In the genomic region with DNA sequence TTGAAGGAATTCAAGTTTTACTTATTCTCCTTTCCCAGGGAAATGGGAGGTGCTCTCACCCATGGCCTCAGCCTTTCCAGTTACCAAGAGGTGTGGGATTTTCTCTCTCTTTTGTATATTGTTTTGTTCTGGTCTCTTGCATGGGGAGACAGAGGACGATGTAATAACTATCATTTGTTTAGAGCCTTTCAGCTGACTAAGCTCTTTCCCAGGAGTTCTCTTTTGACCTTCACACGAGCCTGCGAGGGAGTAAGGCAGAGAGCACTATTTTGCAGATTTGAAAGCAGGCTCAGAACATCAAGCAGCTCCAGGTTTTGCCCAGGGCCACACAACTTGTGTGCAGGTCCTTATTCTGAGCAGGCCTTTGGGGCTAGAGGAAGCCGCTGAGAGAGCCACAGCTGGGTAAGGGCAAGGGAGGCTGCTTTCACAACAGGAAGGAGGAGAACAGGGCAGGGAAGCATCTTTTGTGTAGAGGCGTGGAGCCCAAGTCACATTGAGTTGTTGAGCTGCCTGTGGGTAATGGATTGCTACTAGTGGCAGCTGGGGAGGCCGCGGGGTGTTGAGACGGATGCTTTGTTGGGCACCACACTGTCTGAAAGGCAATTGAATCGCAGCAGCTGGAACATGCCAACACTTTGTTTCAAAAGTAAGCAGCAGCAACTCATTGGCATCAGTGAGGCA, we compare ENCODE assay signal across 22 cellular contexts.
DNase-seq lines count a peak whose midpoint lies in the region; ATAC-seq and TF ChIP-seq lines count a peak whose summit lies in the region.
"Had no signal": no experiment of that assay in that cellular context is flagged by ENCODE, and none has a peak within 500 bp of the region (broad histone marks: within the 10 kb centered on the region; RNA-seq: fewer than 3 reads in every experiment).

No MANE protein-coding gene starts in this region.

- H3K27me3 ChIP-seq in BLaER1 (no peaks in the 10 kb centered on the region), neural progenitor cell (peaks cover 5% of the 10 kb centered on the region), Karpas-422 (ENCODE audit: low read length) (no peaks in the 10 kb centered on the region)

- H3K9ac ChIP-seq in BLaER1, result no peak overlapping the region
- no peak overlapping the region for H3K9ac ChIP-seq in neural progenitor cell
- no peak overlapping the region for H3K9ac ChIP-seq in Karpas-422 (ENCODE audit: low read length)

- H3K9me3 ChIP-seq in BLaER1, result peaks cover 19% of the 10 kb centered on the region
- no peaks in the 10 kb centered on the region for H3K9me3 ChIP-seq in neural progenitor cell (ENCODE audit: low read depth)
- H3K9me3 ChIP-seq in Karpas-422 (ENCODE audit: low read length), result no peaks in the 10 kb centered on the region; the same call in 1 of the 2 replicates
- H3K9me3 ChIP-seq: prostate gland, SJCRH30 had no signal

- H3K9me3 Mint-ChIP-seq in neural progenitor cell, result peaks cover 7% of the 10 kb centered on the region
- H3K9me3 Mint-ChIP-seq: activated T-cell treated with anti-CD3 and anti-CD28 coated beads, Interleukin-2, amount 50 U/mL, for 24 hours had no signal

- H3F3A ChIP-seq in neural progenitor cell (ENCODE audit: low read depth), result peaks cover 35% of the 10 kb centered on the region

- H3K27ac Mint-ChIP-seq in neural progenitor cell, result peak overlapping the region; percentile 62
- H3K27ac Mint-ChIP-seq: activated T-cell treated with anti-CD3 and anti-CD28 coated beads, Interleukin-2, amount 50 U/mL, for 24 hours; T-cell had no signal

- peak overlapping the region; percentile 63 for H3K27ac ChIP-seq in BLaER1
- no peak overlapping the region for H3K27ac ChIP-seq in neural progenitor cell
- H3K27ac ChIP-seq in Karpas-422 (ENCODE audit: low read length), result no peak overlapping the region
- H3K27ac ChIP-seq: prostate gland, SJCRH30 had no signal

- H3K4me3 ChIP-seq in BLaER1 (no peak overlapping the region), neural progenitor cell (no peak overlapping the region), Karpas-422 (ENCODE audit: low read length) (no peak overlapping the region)
- H3K4me3 ChIP-seq: prostate gland, SJCRH30 had no signal

- DNase-seq in ELF-1 (ENCODE audit: low read depth, low spot score), result peak; percentile 31
- peak; percentile 91 for DNase-seq in NCI-H69 (lab: John Stamatoyannopoulos, UW)
- peak; percentile 20 for DNase-seq in neural progenitor cell (ENCODE audit: low spot score)
- no peak for DNase-seq in Karpas-422
- no peak for DNase-seq in stimulated activated naive CD8-positive, alpha-beta T cell treated with anti-CD3 and anti-CD28 coated beads, Interleukin-15, Interleukin-2, amounts not matched to agents 100 U/mL and 50 U/mL, for 24 hours
- DNase-seq: activated CD4-positive, alpha-beta T cell treated with anti-CD3 and anti-CD28 coated beads for 1 hour; activated naive CD4-positive, alpha-beta T cell treated with Interleukin-2 at 50 U/mL for 16 hours; activated T-cell treated with anti-CD3 and anti-CD28 coated beads, Interleukin-2, amount 50 U/mL, for 24 hours; amniotic stem cell; CD4-positive, alpha-beta memory T cell; head of caudate nucleus; naive B cell; NCI-H1105 treated with DMSO at 0.1 percent for 48 hours; NCI-H2171 treated with DMSO at 0.1 percent for 48 hours; NCI-H82; SJCRH30; T-cell had no signal

- H3K36me3 ChIP-seq in BLaER1 (peaks cover 7% of the 10 kb centered on the region; the same call in 1 of the 2 replicates), neural progenitor cell (no peaks in the 10 kb centered on the region), Karpas-422 (ENCODE audit: insufficient read depth, low read length) (peaks cover 12% of the 10 kb centered on the region; the same call in 1 of the 2 replicates)
- H3K36me3 ChIP-seq: prostate gland, SJCRH30 had no signal

- H3K4me1 Mint-ChIP-seq in neural progenitor cell, result peaks cover 50% of the 10 kb centered on the region

- no peaks in the 10 kb centered on the region for H3K79me2 ChIP-seq in neural progenitor cell (ENCODE audit: low read depth)
- H3K79me2 ChIP-seq in Karpas-422 (ENCODE audit: low read length), result no peaks in the 10 kb centered on the region

- H3K4me3 Mint-ChIP-seq in neural progenitor cell, result no peak overlapping the region
- H3K4me3 Mint-ChIP-seq: activated T-cell treated with anti-CD3 and anti-CD28 coated beads, Interleukin-2, amount 50 U/mL, for 24 hours; CD4-positive, alpha-beta memory T cell; T-cell had no signal

- TF ChIP-seq CTCF in neural progenitor cell (IDR thresholded peaks at IDR 0.05), result no peak

- H4K20me1 ChIP-seq in BLaER1 (no peaks in the 10 kb centered on the region), neural progenitor cell (ENCODE audit: low read depth) (no peaks in the 10 kb centered on the region), Karpas-422 (ENCODE audit: insufficient read depth, low read depth, low read length) (no peaks in the 10 kb centered on the region)

- peaks cover 62% of the 10 kb centered on the region for H3K4me1 ChIP-seq in BLaER1
- H3K4me1 ChIP-seq in neural progenitor cell, result peaks cover 51% of the 10 kb centered on the region
- no peaks in the 10 kb centered on the region for H3K4me1 ChIP-seq in Karpas-422 (ENCODE audit: low read length)
- H3K4me1 ChIP-seq: prostate gland had no signal

- ATAC-seq in GM21360 (IDR thresholded peaks at IDR 0.05; ENCODE audit: unreplicated experiment) (no peak), GM18520 (IDR thresholded peaks at IDR 0.05; ENCODE audit: unreplicated experiment) (no peak)
- no peak for ATAC-seq in stimulated activated naive CD8-positive, alpha-beta T cell treated with anti-CD3 and anti-CD28 coated beads, Interleukin-15, Interleukin-2, amounts not matched to agents 100 U/mL and 50 U/mL, for 24 hours
- ATAC-seq: HCT116, T-cell had no signal

- peaks cover 18% of the 10 kb centered on the region for H3K27me3 Mint-ChIP-seq in neural progenitor cell (ENCODE audit: insufficient read depth, low read depth)
- H3K27me3 Mint-ChIP-seq: activated T-cell treated with anti-CD3 and anti-CD28 coated beads, Interleukin-2, amount 50 U/mL, for 24 hours; CD4-positive, alpha-beta memory T cell; T-cell had no signal

- H3K9me2 ChIP-seq in Karpas-422 (replicated peaks; ENCODE audit: insufficient read depth, low read length), result no peaks in the 10 kb centered on the region

- H2AFZ ChIP-seq in neural progenitor cell (replicated peaks) (no peak overlapping the region), Karpas-422 (ENCODE audit: low read length) (no peak overlapping the region)

- H3K4me2 ChIP-seq in BLaER1 (peak overlapping the region; percentile 90), neural progenitor cell (no peak overlapping the region), Karpas-422 (ENCODE audit: low read depth, low read length, poor library complexity, severe bottlenecking) (no peak overlapping the region)

- no peaks in the 10 kb centered on the region for H3K36me3 Mint-ChIP-seq in neural progenitor cell

Comparison
In these comparisons a context has a peak if more than half of its experiments do, and no peak if none do; other contexts are left out.
1. DNase-seq: peak in ELF-1 (single experiment), NCI-H69 (single experiment) and neural progenitor cell (single experiment); none in Karpas-422 (single experiment) and stimulated activated naive CD8-positive, alpha-beta T cell treated with anti-CD3 and anti-CD28 coated beads, Interleukin-15, Interleukin-2, amounts not matched to agents 100 U/mL and 50 U/mL, for 24 hours (single experiment).